1 cellular context compared by ENCODE assay signal in the genomic region with DNA sequence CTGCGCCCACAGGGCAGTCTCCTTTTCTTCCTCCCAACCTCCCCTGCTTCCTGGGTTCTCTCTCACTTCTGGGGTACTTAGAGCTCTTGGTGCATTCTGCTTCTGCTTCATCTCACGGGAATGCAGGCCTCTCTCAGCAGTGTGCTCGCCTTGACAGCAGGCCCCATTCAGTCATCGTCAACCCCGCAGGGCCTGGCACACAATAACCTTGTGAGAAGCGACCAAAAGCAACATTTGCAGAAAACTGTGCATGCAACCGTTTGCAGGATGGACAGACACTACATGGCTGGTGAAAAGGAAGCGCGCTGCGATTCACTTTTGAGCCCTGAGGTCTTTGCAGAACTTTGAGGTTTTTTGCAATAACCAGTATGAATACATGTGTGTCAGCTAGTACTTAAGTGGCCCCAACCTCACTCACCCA.
TF ChIP-seq lines count a peak whose summit lies in the region.

No MANE protein-coding gene starts in this region.

TF ChIP-seq in GM23338, 12 proteins besides CTCF, POLR2A, EP300 and RAD21 (continued from another document):
- TF ChIP-seq, protein P1, sequence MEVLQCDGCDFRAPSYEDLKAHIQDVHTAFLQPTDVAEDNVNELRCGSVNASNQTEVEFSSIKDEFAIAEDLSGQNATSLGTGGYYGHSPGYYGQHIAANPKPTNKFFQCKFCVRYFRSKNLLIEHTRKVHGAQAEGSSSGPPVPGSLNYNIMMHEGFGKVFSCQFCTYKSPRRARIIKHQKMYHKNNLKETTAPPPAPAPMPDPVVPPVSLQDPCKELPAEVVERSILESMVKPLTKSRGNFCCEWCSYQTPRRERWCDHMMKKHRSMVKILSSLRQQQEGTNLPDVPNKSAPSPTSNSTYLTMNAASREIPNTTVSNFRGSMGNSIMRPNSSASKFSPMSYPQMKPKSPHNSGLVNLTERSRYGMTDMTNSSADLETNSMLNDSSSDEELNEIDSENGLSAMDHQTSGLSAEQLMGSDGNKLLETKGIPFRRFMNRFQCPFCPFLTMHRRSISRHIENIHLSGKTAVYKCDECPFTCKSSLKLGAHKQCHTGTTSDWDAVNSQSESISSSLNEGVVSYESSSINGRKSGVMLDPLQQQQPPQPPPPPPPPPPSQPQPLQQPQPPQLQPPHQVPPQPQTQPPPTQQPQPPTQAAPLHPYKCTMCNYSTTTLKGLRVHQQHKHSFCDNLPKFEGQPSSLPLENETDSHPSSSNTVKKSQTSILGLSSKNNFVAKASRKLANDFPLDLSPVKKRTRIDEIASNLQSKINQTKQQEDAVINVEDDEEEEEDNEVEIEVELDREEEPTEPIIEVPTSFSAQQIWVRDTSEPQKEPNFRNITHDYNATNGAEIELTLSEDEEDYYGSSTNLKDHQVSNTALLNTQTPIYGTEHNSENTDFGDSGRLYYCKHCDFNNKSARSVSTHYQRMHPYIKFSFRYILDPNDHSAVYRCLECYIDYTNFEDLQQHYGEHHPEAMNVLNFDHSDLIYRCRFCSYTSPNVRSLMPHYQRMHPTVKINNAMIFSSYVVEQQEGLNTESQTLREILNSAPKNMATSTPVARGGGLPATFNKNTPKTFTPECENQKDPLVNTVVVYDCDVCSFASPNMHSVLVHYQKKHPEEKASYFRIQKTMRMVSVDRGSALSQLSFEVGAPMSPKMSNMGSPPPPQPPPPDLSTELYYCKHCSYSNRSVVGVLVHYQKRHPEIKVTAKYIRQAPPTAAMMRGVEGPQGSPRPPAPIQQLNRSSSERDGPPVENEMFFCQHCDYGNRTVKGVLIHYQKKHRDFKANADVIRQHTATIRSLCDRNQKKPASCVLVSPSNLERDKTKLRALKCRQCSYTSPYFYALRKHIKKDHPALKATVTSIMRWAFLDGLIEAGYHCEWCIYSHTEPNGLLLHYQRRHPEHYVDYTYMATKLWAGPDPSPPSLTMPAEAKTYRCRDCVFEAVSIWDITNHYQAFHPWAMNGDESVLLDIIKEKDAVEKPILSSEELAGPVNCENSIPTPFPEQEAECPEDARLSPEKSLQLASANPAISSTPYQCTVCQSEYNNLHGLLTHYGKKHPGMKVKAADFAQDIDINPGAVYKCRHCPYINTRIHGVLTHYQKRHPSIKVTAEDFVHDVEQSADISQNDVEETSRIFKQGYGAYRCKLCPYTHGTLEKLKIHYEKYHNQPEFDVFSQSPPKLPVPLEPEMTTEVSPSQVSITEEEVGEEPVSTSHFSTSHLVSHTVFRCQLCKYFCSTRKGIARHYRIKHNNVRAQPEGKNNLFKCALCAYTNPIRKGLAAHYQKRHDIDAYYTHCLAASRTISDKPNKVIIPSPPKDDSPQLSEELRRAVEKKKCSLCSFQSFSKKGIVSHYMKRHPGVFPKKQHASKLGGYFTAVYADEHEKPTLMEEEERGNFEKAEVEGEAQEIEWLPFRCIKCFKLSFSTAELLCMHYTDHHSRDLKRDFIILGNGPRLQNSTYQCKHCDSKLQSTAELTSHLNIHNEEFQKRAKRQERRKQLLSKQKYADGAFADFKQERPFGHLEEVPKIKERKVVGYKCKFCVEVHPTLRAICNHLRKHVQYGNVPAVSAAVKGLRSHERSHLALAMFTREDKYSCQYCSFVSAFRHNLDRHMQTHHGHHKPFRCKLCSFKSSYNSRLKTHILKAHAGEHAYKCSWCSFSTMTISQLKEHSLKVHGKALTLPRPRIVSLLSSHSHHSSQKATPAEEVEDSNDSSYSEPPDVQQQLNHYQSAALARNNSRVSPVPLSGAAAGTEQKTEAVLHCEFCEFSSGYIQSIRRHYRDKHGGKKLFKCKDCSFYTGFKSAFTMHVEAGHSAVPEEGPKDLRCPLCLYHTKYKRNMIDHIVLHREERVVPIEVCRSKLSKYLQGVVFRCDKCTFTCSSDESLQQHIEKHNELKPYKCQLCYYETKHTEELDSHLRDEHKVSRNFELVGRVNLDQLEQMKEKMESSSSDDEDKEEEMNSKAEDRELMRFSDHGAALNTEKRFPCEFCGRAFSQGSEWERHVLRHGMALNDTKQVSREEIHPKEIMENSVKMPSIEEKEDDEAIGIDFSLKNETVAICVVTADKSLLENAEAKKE (CRISPR knock-in tag; IDR thresholded peaks at IDR 0.05) = no peak
- TF ChIP-seq ZNF331 (CRISPR knock-in tag; IDR thresholded peaks at IDR 0.05; ENCODE audit: low read depth) = no peak
- no peak for TF ChIP-seq JUNB (IDR thresholded peaks at IDR 0.05; ENCODE audit: unreplicated experiment)
- no peak for TF ChIP-seq POLR2AphosphoS5 (IDR thresholded peaks at IDR 0.05; ENCODE audit: low read depth)
- TF ChIP-seq, protein P2, sequence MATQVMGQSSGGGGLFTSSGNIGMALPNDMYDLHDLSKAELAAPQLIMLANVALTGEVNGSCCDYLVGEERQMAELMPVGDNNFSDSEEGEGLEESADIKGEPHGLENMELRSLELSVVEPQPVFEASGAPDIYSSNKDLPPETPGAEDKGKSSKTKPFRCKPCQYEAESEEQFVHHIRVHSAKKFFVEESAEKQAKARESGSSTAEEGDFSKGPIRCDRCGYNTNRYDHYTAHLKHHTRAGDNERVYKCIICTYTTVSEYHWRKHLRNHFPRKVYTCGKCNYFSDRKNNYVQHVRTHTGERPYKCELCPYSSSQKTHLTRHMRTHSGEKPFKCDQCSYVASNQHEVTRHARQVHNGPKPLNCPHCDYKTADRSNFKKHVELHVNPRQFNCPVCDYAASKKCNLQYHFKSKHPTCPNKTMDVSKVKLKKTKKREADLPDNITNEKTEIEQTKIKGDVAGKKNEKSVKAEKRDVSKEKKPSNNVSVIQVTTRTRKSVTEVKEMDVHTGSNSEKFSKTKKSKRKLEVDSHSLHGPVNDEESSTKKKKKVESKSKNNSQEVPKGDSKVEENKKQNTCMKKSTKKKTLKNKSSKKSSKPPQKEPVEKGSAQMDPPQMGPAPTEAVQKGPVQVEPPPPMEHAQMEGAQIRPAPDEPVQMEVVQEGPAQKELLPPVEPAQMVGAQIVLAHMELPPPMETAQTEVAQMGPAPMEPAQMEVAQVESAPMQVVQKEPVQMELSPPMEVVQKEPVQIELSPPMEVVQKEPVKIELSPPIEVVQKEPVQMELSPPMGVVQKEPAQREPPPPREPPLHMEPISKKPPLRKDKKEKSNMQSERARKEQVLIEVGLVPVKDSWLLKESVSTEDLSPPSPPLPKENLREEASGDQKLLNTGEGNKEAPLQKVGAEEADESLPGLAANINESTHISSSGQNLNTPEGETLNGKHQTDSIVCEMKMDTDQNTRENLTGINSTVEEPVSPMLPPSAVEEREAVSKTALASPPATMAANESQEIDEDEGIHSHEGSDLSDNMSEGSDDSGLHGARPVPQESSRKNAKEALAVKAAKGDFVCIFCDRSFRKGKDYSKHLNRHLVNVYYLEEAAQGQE (IDR thresholded peaks at IDR 0.05; ENCODE audit: unreplicated experiment) = no peak
- no peak for TF ChIP-seq EZH2 (IDR thresholded peaks at IDR 0.05; ENCODE audit: low read depth, unreplicated experiment)
- no peak for TF ChIP-seq ZNF114 (CRISPR knock-in tag; IDR thresholded peaks at IDR 0.05)
